16 cellular contexts compared by ENCODE assay signal in genomic region chr16:22623351-22623781, GRCh38.
DNase-seq lines count a peak whose midpoint lies in the region; ATAC-seq lines count a peak whose summit lies in the region.
"Had no signal": no experiment of that assay in that cellular context is flagged by ENCODE, and none has a peak within 500 bp of the region (broad histone marks: within the 10 kb centered on the region; RNA-seq: fewer than 3 reads in every experiment).

No MANE protein-coding gene starts in this region.

- ATAC-seq in HG03175 (IDR thresholded peaks at IDR 0.05; ENCODE audit: unreplicated experiment): no peak
- ATAC-seq: activated naive CD4-positive, alpha-beta T cell treated with anti-CD3 and anti-CD28 coated beads, Interleukin-2, amount 50 U/mL, for 72 hours; activated T-cell treated with anti-CD3 and anti-CD28 coated beads, Interleukin-2, amount 50 U/mL, for 4 hours; left lung had no signal

- peak; percentile 70 for DNase-seq in GM04503 (ENCODE audit: low read depth)
- DNase-seq in RPMI7951 (ENCODE audit: low read depth): peak; percentile 55
- DNase-seq in fibroblast of peridontal ligament (ENCODE audit: extremely low read depth): peak; percentile 19
- DNase-seq in renal cortical epithelial cell (ENCODE audit: low read depth): peak; percentile 85
- DNase-seq in NCI-H2107 treated with DMSO at 0.1 percent for 48 hours (lab: John Stamatoyannopoulos, UW; ENCODE audit: unreplicated experiment): no peak
- DNase-seq in T-helper 9 cell: no peak
- DNase-seq: activated CD4-positive, alpha-beta memory T cell treated with anti-CD3 and anti-CD28 coated beads for 36 hours; activated T-cell treated with anti-CD3 and anti-CD28 coated beads, Interleukin-2, amount 50 U/mL, for 4 hours; effector CD4-positive, alpha-beta T cell; Kasumi-1; NCI-H1417 treated with DMSO at 0.1 percent for 48 hours; NCI-H345; stimulated activated CD4-positive, alpha-beta T cell treated with anti-CD3 and anti-CD28 coated beads, Interleukin-4, amount 100 ng/mL, for 24 hours had no signal

Comparison
In these comparisons a context has a peak if more than half of its experiments do, and no peak if none do; other contexts are left out.
1. DNase-seq: peak in GM04503 (single experiment), RPMI7951 (single experiment), fibroblast of peridontal ligament (single experiment) and renal cortical epithelial cell (single experiment); none in NCI-H2107 treated with DMSO at 0.1 percent for 48 hours (single experiment) and T-helper 9 cell (single experiment).